ENCODE assay signal across 8 cellular contexts in the genomic region with DNA sequence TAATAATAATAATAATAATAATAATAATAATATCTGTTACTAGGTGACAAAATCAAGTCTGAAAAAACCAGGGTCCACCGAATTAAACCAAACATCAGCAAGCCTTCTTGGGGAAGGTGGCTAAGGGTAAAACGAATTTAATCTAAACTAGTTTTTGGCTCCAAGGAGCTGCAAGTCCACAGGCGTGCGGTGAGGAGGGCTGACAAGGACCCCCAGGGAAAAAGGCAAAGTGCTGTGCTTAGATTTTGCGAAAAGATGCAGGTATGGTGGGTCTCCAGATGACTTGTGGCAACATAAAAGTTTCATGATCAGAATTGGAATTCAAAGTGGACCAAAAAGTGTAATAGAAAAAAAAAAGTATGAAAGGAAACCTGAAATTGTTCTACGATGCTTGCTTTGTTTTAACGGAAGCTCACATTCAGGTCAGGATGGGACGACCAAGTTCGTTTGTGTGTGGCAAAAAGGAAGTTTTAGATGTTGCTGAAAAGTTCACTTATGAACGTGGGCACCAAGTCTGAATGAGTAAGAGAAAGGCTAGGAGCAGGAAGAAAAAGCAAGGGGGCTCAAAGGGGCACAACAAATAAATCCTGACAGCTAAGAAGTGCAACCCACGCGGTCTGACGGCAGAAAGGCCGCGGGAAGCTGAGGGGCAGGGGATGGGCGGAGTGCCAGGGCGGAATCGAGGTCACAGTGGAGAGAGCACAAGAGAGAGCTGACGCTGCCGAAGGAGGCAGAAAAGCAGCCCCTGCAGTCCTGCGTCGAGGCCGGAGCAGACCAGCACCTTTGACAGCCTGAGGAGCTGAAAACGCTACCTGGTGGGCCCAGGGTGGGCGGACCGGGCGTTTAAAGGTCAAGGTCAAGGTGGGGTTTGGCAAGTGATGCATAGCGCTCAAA. TPM values are rescaled to one million over a fixed set of nuclear protein-coding genes. Genes with fewer than 3 reads are reported as not detected.
DNase-seq lines count a peak whose midpoint lies in the region; ATAC-seq, FAIRE-seq and TF ChIP-seq lines count a peak whose summit lies in the region.

No MANE protein-coding gene starts in this region.

- 0 out of 2 replicates have a peak, but pooled peaks cover 8% of the 10 kb centered on the region for H3K4me1 ChIP-seq in HUES48 (ENCODE audit: control insufficient read depth, insufficient read depth, low read length)
- peaks cover 57% of the 10 kb centered on the region for H3K4me1 ChIP-seq in psoas muscle

- peak; percentile 80 for DNase-seq in GM06990 (ENCODE audit: extremely low read depth, insufficient read length)
- DNase-seq in SW480 (ENCODE audit: low spot score), result peak; percentile 58
- DNase-seq in activated naive CD8-positive, alpha-beta T cell treated with anti-CD3 and anti-CD28 coated beads, Interleukin-2, amount 50 U/mL, for 24 hours, result peak; percentile 87
- DNase-seq in left cardiac atrium, result peak; percentile 88
- DNase-seq in psoas muscle, result peak; percentile 86 to 91
- peak; percentile 55 for DNase-seq in urothelium cell line (ENCODE audit: low spot score)

- FAIRE-seq in urothelium cell line (lab: Jason Lieb, UNC), result no peak

- TF ChIP-seq CTCF in GM06990 (IDR thresholded peaks at IDR 0.05; ENCODE audit: insufficient read depth, low read length, poor library complexity, severe bottlenecking), result no peak
- no peak for TF ChIP-seq CTCF in psoas muscle (IDR thresholded peaks at IDR 0.05)

- H3K27ac Mint-ChIP-seq in activated naive CD8-positive, alpha-beta T cell treated with anti-CD3 and anti-CD28 coated beads, Interleukin-2, amount 50 U/mL, for 24 hours, result peak overlapping the region; percentile 95

- H3K27me3 ChIP-seq in GM06990 (replicated peaks; ENCODE audit: control insufficient read depth, insufficient read depth, low read length) (no peaks in the 10 kb centered on the region), HUES48 (ENCODE audit: control insufficient read depth, insufficient read depth, low read length) (no peaks in the 10 kb centered on the region), psoas muscle (ENCODE audit: insufficient read depth in 3 of 3, low read length in 2 of 3) (no peaks in the 10 kb centered on the region)

- peaks cover 83% of the 10 kb centered on the region for H3K4me1 Mint-ChIP-seq in activated naive CD8-positive, alpha-beta T cell treated with anti-CD3 and anti-CD28 coated beads, Interleukin-2, amount 50 U/mL, for 24 hours

- intact Hi-C loops in left cardiac atrium (cut with DNase I) (loop anchor here in 1 of 2 donors (5.0 kb wide), 2 partner anchors 35 to 275 kb away; no protein-coding TSS in a partner anchor), psoas muscle (cut with DNase I) (loop anchor here (2.0 to 5.0 kb wide), 2 partner anchors 39 to 40 kb away; a partner anchor contains a TSS)

- H3K27ac ChIP-seq in HUES48 (ENCODE audit: low read depth, low read length) (peak overlapping the region; percentile 94), psoas muscle (peak overlapping the region; percentile 93)

- H3K36me3 ChIP-seq in GM06990 (ENCODE audit: control insufficient read depth, insufficient read depth, low read length), result peaks cover 2% of the 10 kb centered on the region
- peaks cover 27% of the 10 kb centered on the region for H3K36me3 ChIP-seq in HUES48 (ENCODE audit: control insufficient read depth, insufficient read depth, low read length)
- H3K36me3 ChIP-seq in psoas muscle (ENCODE audit: insufficient read depth in 1 of 2, low read depth in 1 of 2), result peaks cover 2 to 18% of the 10 kb centered on the region in 2 donors

- H3K4me3 Mint-ChIP-seq in activated naive CD8-positive, alpha-beta T cell treated with anti-CD3 and anti-CD28 coated beads, Interleukin-2, amount 50 U/mL, for 24 hours, result peak overlapping the region; percentile 95

- no peaks in the 10 kb centered on the region for H3K9me3 Mint-ChIP-seq in activated naive CD8-positive, alpha-beta T cell treated with anti-CD3 and anti-CD28 coated beads, Interleukin-2, amount 50 U/mL, for 24 hours

- peak overlapping the region; percentile 99 for H3K9ac ChIP-seq in HUES48 (ENCODE audit: low read depth, low read length)

- H3K36me3 Mint-ChIP-seq in activated naive CD8-positive, alpha-beta T cell treated with anti-CD3 and anti-CD28 coated beads, Interleukin-2, amount 50 U/mL, for 24 hours (ENCODE audit: low read depth), result peaks cover 52% of the 10 kb centered on the region

- 1% methylated on average over 28 of the region's 28 CpGs for WGBS in psoas muscle, 3 donors

- H3K4me3 ChIP-seq in GM06990 (replicated peaks; ENCODE audit: low read depth, low read length) (peak overlapping the region; percentile 92), HUES48 (ENCODE audit: low read depth, low read length) (peak overlapping the region; percentile 100), psoas muscle (peak overlapping the region; percentile 77)

- H3K9me3 ChIP-seq in HUES48 (ENCODE audit: control insufficient read depth, insufficient read depth, low read length) (no peaks in the 10 kb centered on the region), psoas muscle (no peaks in the 10 kb centered on the region)

- ATAC-seq in activated naive CD8-positive, alpha-beta T cell treated with anti-CD3 and anti-CD28 coated beads, Interleukin-2, amount 50 U/mL, for 24 hours, result peak; percentile 44
- peak; percentile 64 for ATAC-seq in left cardiac atrium
- ATAC-seq in psoas muscle, result peak; percentile 50 to 65 (median 57)
- no peak for ATAC-seq in HG03045 (IDR thresholded peaks at IDR 0.05; ENCODE audit: unreplicated experiment)

- H3K27me3 Mint-ChIP-seq in activated naive CD8-positive, alpha-beta T cell treated with anti-CD3 and anti-CD28 coated beads, Interleukin-2, amount 50 U/mL, for 24 hours, result no peaks in the 10 kb centered on the region

RNA-seq across cellular contexts. Expression of a gene that starts 1.1 kb away (rescaled TPM):
- 10 to 100 TPM; 57.6 to 65.5 TPM for total RNA-seq in left cardiac atrium
- 10 to 100 TPM; 62.1 to 93.1 (median 85.5) TPM for total RNA-seq in psoas muscle
- 10 to 100 TPM; 46.1 to 96.7 (median 53.4) TPM for polyA plus RNA-seq in psoas muscle

RNA-seq across cellular contexts. Expression of a gene that starts 10.3 kb away (rescaled TPM):
- 10 to 100 TPM; 10.4 to 13.5 TPM for total RNA-seq in left cardiac atrium
- total RNA-seq in psoas muscle, result 1 to 10 TPM; 3.0 to 7.2 (median 5.7) TPM
- 10 to 100 TPM in 1 of 3 donors, 1 to 10 TPM in 2; 3.1 to 16.5 (median 4.2) TPM for polyA plus RNA-seq in psoas muscle

RNA-seq across cellular contexts. Expression of a gene that starts 31.8 kb away (rescaled TPM):
- total RNA-seq in left cardiac atrium (10 to 100 TPM; 11.8 to 17.4 TPM), psoas muscle (1 to 10 TPM; 2.1 to 7.5 (median 3.9) TPM)
- polyA plus RNA-seq in psoas muscle, result 1 to 10 TPM; 2.5 to 3.3 (median 2.6) TPM

RNA-seq across cellular contexts. Expression of a gene that starts 38.4 kb away (rescaled TPM):
- total RNA-seq in left cardiac atrium (10 to 100 TPM; 45.9 to 51.7 TPM), psoas muscle (100 to 1,000 TPM in 3 of 4 donors, 10 to 100 TPM in 1; 74.9 to 224 (median 138) TPM)
- polyA plus RNA-seq in psoas muscle, result 100 to 1,000 TPM in 1 of 3 donors, 10 to 100 TPM in 2; 19.6 to 160 (median 74.6) TPM

RNA-seq across cellular contexts. Expression of a gene that starts 38.8 kb away (rescaled TPM):
- 1 to 10 TPM; 3.3 to 4.4 TPM for total RNA-seq in left cardiac atrium
- 1 to 10 TPM; 2.4 to 4.1 (median 3.0) TPM for total RNA-seq in psoas muscle
- polyA plus RNA-seq in psoas muscle, result 1 to 10 TPM in 2 of 3 donors, under 1 TPM in 1; 0.77 to 1.8 (median 1.2) TPM
